In the genomic region with DNA sequence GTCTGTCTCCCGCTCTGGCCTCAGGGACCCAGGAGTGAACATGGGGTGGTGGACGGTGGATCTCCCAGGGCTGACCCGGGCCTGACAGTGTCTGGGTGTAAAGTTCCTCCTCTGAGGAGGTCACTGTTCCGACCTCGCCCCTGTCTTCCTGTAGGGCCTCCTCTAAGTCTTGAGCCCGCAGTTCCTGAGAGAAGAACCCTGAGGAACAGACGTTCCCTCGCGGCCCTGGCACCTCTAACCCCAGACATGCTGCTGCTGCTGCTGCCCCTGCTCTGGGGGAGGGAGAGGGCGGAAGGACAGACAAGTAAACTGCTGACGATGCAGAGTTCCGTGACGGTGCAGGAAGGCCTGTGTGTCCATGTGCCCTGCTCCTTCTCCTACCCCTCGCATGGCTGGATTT, we compare ENCODE assay signal across 1 cellular context.
TF ChIP-seq lines count a peak whose summit lies in the region.

A gene (plus strand): TSS at position 178 of the 400 bp plus-strand sequence. CDS start 69 bp downstream, at position 247.

TF ChIP-seq in liver, 16 proteins besides CTCF, POLR2A, EP300 and RAD21 (continued from another document):
- no peak for TF ChIP-seq HNF4A (conservative IDR thresholded peaks at IDR 0.05)
- TF ChIP-seq, protein P1, sequence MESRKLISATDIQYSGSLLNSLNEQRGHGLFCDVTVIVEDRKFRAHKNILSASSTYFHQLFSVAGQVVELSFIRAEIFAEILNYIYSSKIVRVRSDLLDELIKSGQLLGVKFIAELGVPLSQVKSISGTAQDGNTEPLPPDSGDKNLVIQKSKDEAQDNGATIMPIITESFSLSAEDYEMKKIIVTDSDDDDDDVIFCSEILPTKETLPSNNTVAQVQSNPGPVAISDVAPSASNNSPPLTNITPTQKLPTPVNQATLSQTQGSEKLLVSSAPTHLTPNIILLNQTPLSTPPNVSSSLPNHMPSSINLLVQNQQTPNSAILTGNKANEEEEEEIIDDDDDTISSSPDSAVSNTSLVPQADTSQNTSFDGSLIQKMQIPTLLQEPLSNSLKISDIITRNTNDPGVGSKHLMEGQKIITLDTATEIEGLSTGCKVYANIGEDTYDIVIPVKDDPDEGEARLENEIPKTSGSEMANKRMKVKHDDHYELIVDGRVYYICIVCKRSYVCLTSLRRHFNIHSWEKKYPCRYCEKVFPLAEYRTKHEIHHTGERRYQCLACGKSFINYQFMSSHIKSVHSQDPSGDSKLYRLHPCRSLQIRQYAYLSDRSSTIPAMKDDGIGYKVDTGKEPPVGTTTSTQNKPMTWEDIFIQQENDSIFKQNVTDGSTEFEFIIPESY (IDR thresholded peaks at IDR 0.05): no peak
- TF ChIP-seq TAF1 (conservative IDR thresholded peaks at IDR 0.05): no peak
